In genomic region chr12:84843588-84844144, GRCh38 we compare ENCODE assay signal across 23 cellular contexts.
A peak's percentile ranks its signal among the peaks of the same experiment; 100 is the strongest.
DNase-seq lines count a peak whose midpoint lies in the region; ATAC-seq and TF ChIP-seq lines count a peak whose summit lies in the region.
"Had no signal": no experiment of that assay in that cellular context is flagged by ENCODE, and none has a peak within 500 bp of the region (broad histone marks: within the 10 kb centered on the region; RNA-seq: fewer than 3 reads in every experiment).

No MANE protein-coding gene starts in this region.

- H3K27ac Mint-ChIP-seq in activated T-cell treated with anti-CD3 and anti-CD28 coated beads, Interleukin-2, amount 50 U/mL, for 72 hours = peak overlapping the region; percentile 81
- H3K27ac Mint-ChIP-seq in CD4-positive, alpha-beta memory T cell = peak overlapping the region in 6 of 7 donors; percentile 4 to 80 (median 60)
- no peak overlapping the region for H3K27ac Mint-ChIP-seq in stimulated activated memory B cell treated with anti-CD40 and anti-IgM and Interleukin-4, amounts not matched to agents 10 μg/mL and 1 μg/mL and 100 μg/mL, for 72 hours
- H3K27ac Mint-ChIP-seq: B cell had no signal

- no peak overlapping the region for H3K4me3 ChIP-seq in CD4-positive, alpha-beta memory T cell (ENCODE audit: low read length in 2 of 2)
- no peak overlapping the region for H3K4me3 ChIP-seq in SU-DHL-6 (ENCODE audit: insufficient read depth, low read length, poor library complexity, severe bottlenecking)
- H3K4me3 ChIP-seq in smooth muscle cell = no peak overlapping the region
- H3K4me3 ChIP-seq: PC-9, SJCRH30 had no signal

- H2AFZ ChIP-seq in SU-DHL-6 (ENCODE audit: low read depth, low read length, severe bottlenecking) (peak overlapping the region; percentile 70), smooth muscle cell (ENCODE audit: low read depth) (peak overlapping the region; percentile 60)
- H2AFZ ChIP-seq: PC-9 had no signal

- H3K4me2 ChIP-seq in SU-DHL-6 (ENCODE audit: low read depth, low read length, poor library complexity, severe bottlenecking) = no peak overlapping the region
- H3K4me2 ChIP-seq in smooth muscle cell = no peak overlapping the region
- H3K4me2 ChIP-seq: KMS-11, PC-9 had no signal

- no peaks in the 10 kb centered on the region for H3K79me2 ChIP-seq in SU-DHL-6 (ENCODE audit: insufficient read depth, low read length)
- no peaks in the 10 kb centered on the region for H3K79me2 ChIP-seq in smooth muscle cell (ENCODE audit: low read depth)

- H3K9me2 ChIP-seq in SU-DHL-6 (replicated peaks; ENCODE audit: insufficient read depth, low read length) = no peaks in the 10 kb centered on the region

- intact Hi-C loops in CD4-positive, alpha-beta memory T cell (cut with micrococcal nuclease) = no loop called here

- H3K4me1 ChIP-seq in CD4-positive, alpha-beta memory T cell (ENCODE audit: insufficient read depth, low read length) = no peaks in the 10 kb centered on the region
- no peaks in the 10 kb centered on the region for H3K4me1 ChIP-seq in smooth muscle cell (ENCODE audit: low read depth)
- H3K4me1 ChIP-seq: SJCRH30 had no signal

- no peaks in the 10 kb centered on the region for H3K27me3 ChIP-seq in CD4-positive, alpha-beta memory T cell (ENCODE audit: insufficient read depth, low read length)
- H3K27me3 ChIP-seq in SU-DHL-6 (ENCODE audit: low read length) (no peaks in the 10 kb centered on the region), smooth muscle cell (ENCODE audit: low read depth) (no peaks in the 10 kb centered on the region)
- H3K27me3 ChIP-seq: SJCRH30 had no signal

- peak; percentile 59 to 77 for ATAC-seq in activated T-cell treated with anti-CD3 and anti-CD28 coated beads, Interleukin-2, amount 50 U/mL, for 72 hours (replicated peaks in 1 of 2)
- no peak for ATAC-seq in HG02623 (IDR thresholded peaks at IDR 0.05; ENCODE audit: unreplicated experiment)
- no peak for ATAC-seq in stimulated activated memory B cell treated with anti-CD40 and anti-IgM and Interleukin-4, amounts not matched to agents 10 μg/mL and 1 μg/mL and 100 μg/mL, for 72 hours
- ATAC-seq: Right ventricle myocardium inferior had no signal

- DNase-seq in activated T-cell treated with anti-CD3 and anti-CD28 coated beads, Interleukin-2, amount 50 U/mL, for 72 hours = no peak
- DNase-seq in activated T-cell treated with anti-CD3 and anti-CD28 coated beads, Interleukin-2, amount 50 U/mL, for 48 hours = no peak
- peak in 1 of 5 donors; percentile 6 for DNase-seq in CD4-positive, alpha-beta memory T cell
- no peak for DNase-seq in smooth muscle cell (lab: John Stamatoyannopoulos, UW; ENCODE audit: unreplicated experiment)
- DNase-seq: DMS153; DND-41; HCEC 1CT; IMR-90; NCI-H1048; NCI-H1694; NCI-H2029 treated with DMSO at 0.1 percent for 48 hours; NCI-H446 treated with DMSO at 0.1 percent for 48 hours; NCI-H526; NK-92 treated with Interleukin-12 subunit alpha and Interleukin-12 subunit beta, amount 100 ng/mL, for 24 hours; PC-9; SJCRH30 had no signal

- TF ChIP-seq CTCF in SU-DHL-6 (IDR thresholded peaks at IDR 0.05; ENCODE audit: insufficient read depth, low read length, poor library complexity, severe bottlenecking) (no peak), smooth muscle cell (IDR thresholded peaks at IDR 0.05; ENCODE audit: borderline replicate concordance, insufficient read depth, poor library complexity, severe bottlenecking) (no peak)

- no peak overlapping the region for H3K27ac ChIP-seq in CD4-positive, alpha-beta memory T cell (ENCODE audit: low read depth, low read length)
- H3K27ac ChIP-seq in SU-DHL-6 (ENCODE audit: low read depth, low read length) (no peak overlapping the region), smooth muscle cell (ENCODE audit: low read depth) (no peak overlapping the region)
- H3K27ac ChIP-seq: C4-2B, KMS-11, PC-9, SJCRH30 had no signal

- CTCF ChIA-PET in CD4-positive, alpha-beta memory T cell (lab: Charles Lee; ENCODE audit: partially characterized antibody) = interaction anchor here (1.3 kb wide), 1 partner anchor 10 kb away, joined by 3 read pairs; no protein-coding TSS in a partner anchor

- no peaks in the 10 kb centered on the region for H3K9me3 Mint-ChIP-seq in activated T-cell treated with anti-CD3 and anti-CD28 coated beads, Interleukin-2, amount 50 U/mL, for 72 hours
- no peaks in the 10 kb centered on the region for H3K9me3 Mint-ChIP-seq in CD4-positive, alpha-beta memory T cell
- no peaks in the 10 kb centered on the region for H3K9me3 Mint-ChIP-seq in stimulated activated memory B cell treated with anti-CD40 and anti-IgM and Interleukin-4, amounts not matched to agents 10 μg/mL and 1 μg/mL and 100 μg/mL, for 72 hours

- peaks cover 6% of the 10 kb centered on the region for H3K27me3 Mint-ChIP-seq in activated T-cell treated with anti-CD3 and anti-CD28 coated beads, Interleukin-2, amount 50 U/mL, for 72 hours (ENCODE audit: low read depth)
- no peaks in the 10 kb centered on the region for H3K27me3 Mint-ChIP-seq in CD4-positive, alpha-beta memory T cell
- no peaks in the 10 kb centered on the region for H3K27me3 Mint-ChIP-seq in stimulated activated memory B cell treated with anti-CD40 and anti-IgM and Interleukin-4, amounts not matched to agents 10 μg/mL and 1 μg/mL and 100 μg/mL, for 72 hours
- H3K27me3 Mint-ChIP-seq: B cell had no signal

- H3K9ac ChIP-seq in SU-DHL-6 (ENCODE audit: low read length) (no peak overlapping the region), smooth muscle cell (ENCODE audit: low read depth) (no peak overlapping the region)
- H3K9ac ChIP-seq: KMS-11 had no signal

- no peaks in the 10 kb centered on the region for H3K36me3 Mint-ChIP-seq in activated T-cell treated with anti-CD3 and anti-CD28 coated beads, Interleukin-2, amount 50 U/mL, for 72 hours (ENCODE audit: insufficient read depth in 2 of 2)
- no peaks in the 10 kb centered on the region for H3K36me3 Mint-ChIP-seq in CD4-positive, alpha-beta memory T cell
- no peaks in the 10 kb centered on the region for H3K36me3 Mint-ChIP-seq in stimulated activated memory B cell treated with anti-CD40 and anti-IgM and Interleukin-4, amounts not matched to agents 10 μg/mL and 1 μg/mL and 100 μg/mL, for 72 hours

- H3K9me3 ChIP-seq in CD4-positive, alpha-beta memory T cell (ENCODE audit: control insufficient read depth in 1 of 2, low read length in 2 of 2) = no peaks in the 10 kb centered on the region
- H3K9me3 ChIP-seq in SU-DHL-6 (ENCODE audit: insufficient read depth, low read length) (no peaks in the 10 kb centered on the region), smooth muscle cell (replicated peaks; ENCODE audit: low read depth) (no peaks in the 10 kb centered on the region)
- H3K9me3 ChIP-seq: SJCRH30 had no signal

- H3K4me3 Mint-ChIP-seq in activated T-cell treated with anti-CD3 and anti-CD28 coated beads, Interleukin-2, amount 50 U/mL, for 72 hours = peak overlapping the region in 1 of 2 donors; percentile 42
- no peak overlapping the region for H3K4me3 Mint-ChIP-seq in CD4-positive, alpha-beta memory T cell
- no peak overlapping the region for H3K4me3 Mint-ChIP-seq in stimulated activated memory B cell treated with anti-CD40 and anti-IgM and Interleukin-4, amounts not matched to agents 10 μg/mL and 1 μg/mL and 100 μg/mL, for 72 hours
- H3K4me3 Mint-ChIP-seq: B cell had no signal

- 74% methylated on average over 1 of the region's 1 CpG for WGBS in smooth muscle cell (ENCODE audit: low lambda C conversion rate)

- POLR2A ChIA-PET in CD4-positive, alpha-beta memory T cell (lab: Charles Lee; ENCODE audit: partially characterized antibody) = no interaction called here

- no peaks in the 10 kb centered on the region for H3F3A ChIP-seq in SU-DHL-6 (ENCODE audit: insufficient read depth)
- no peaks in the 10 kb centered on the region for H3F3A ChIP-seq in smooth muscle cell (ENCODE audit: low read depth)

- no peaks in the 10 kb centered on the region for H3K4me1 Mint-ChIP-seq in activated T-cell treated with anti-CD3 and anti-CD28 coated beads, Interleukin-2, amount 50 U/mL, for 72 hours (ENCODE audit: low read depth)
- peaks cover 9 to 17% (median 12%) of the 10 kb centered on the region in 4 donors for H3K4me1 Mint-ChIP-seq in CD4-positive, alpha-beta memory T cell
- H3K4me1 Mint-ChIP-seq in stimulated activated memory B cell treated with anti-CD40 and anti-IgM and Interleukin-4, amounts not matched to agents 10 μg/mL and 1 μg/mL and 100 μg/mL, for 72 hours = no peaks in the 10 kb centered on the region
- H3K4me1 Mint-ChIP-seq: B cell had no signal

- no peaks in the 10 kb centered on the region for H4K20me1 ChIP-seq in SU-DHL-6 (ENCODE audit: low read depth, low read length)
- H4K20me1 ChIP-seq in smooth muscle cell (ENCODE audit: low read depth) = no peaks in the 10 kb centered on the region

- H3K36me3 ChIP-seq in CD4-positive, alpha-beta memory T cell (ENCODE audit: insufficient read depth, low read length) = no peaks in the 10 kb centered on the region
- H3K36me3 ChIP-seq in SU-DHL-6 (ENCODE audit: low read length) (no peaks in the 10 kb centered on the region), smooth muscle cell (ENCODE audit: low read depth) (no peaks in the 10 kb centered on the region)
- H3K36me3 ChIP-seq: SJCRH30 had no signal

Comparison
In these comparisons a context has a peak if more than half of its experiments do, and no peak if none do; other contexts are left out.
1. ATAC-seq: peak in activated T-cell treated with anti-CD3 and anti-CD28 coated beads, Interleukin-2, amount 50 U/mL, for 72 hours (2 of 2); none in HG02623 (single experiment) and stimulated activated memory B cell treated with anti-CD40 and anti-IgM and Interleukin-4, amounts not matched to agents 10 μg/mL and 1 μg/mL and 100 μg/mL, for 72 hours (single experiment).